Comparison of ENCODE assay signal across 25 cellular contexts in genomic region chr6:21478411-21478810, GRCh38.
"Had no signal": no experiment of that assay in that cellular context is flagged by ENCODE, and none has a peak within 500 bp of the region (broad histone marks: within the 10 kb centered on the region; RNA-seq: fewer than 3 reads in every experiment).

No MANE protein-coding gene starts in this region.

- H3K27ac ChIP-seq: coronary artery, esophagus muscularis mucosa, neural progenitor cell, parathyroid adenoma, right lobe of liver, tibial nerve, upper lobe of left lung had no signal

- H3K27me3 ChIP-seq: esophagus muscularis mucosa, heart right ventricle, right lobe of liver, tibial nerve, upper lobe of left lung had no signal

- FAIRE-seq: islet of Langerhans, small intestine, urothelium cell line had no signal

- H3K9me3 ChIP-seq: esophagus muscularis mucosa, heart right ventricle, mucosa of descending colon, right lobe of liver, tibial nerve, upper lobe of left lung had no signal

- H3K4me3 ChIP-seq: lung, mucosa of descending colon, neural progenitor cell, right lobe of liver had no signal

- H3K9ac ChIP-seq: neural progenitor cell, parathyroid adenoma had no signal

- DNase-seq: effector memory CD4-positive, alpha-beta T cell; foreskin melanocyte; glutamatergic neuron; hippocampal formation; left cardiac atrium; mucosa of descending colon; naive B cell; small intestine; stimulated activated CD4-positive, alpha-beta T cell treated with anti-CD3 and anti-CD28 coated beads, Interleukin-15, amount 100 ng/mL, for 24 hours; stimulated activated CD4-positive, alpha-beta T cell treated with anti-CD3 and anti-CD28 coated beads, Interleukin-4, amount 100 ng/mL, for 1 hour; stimulated activated CD8-positive, alpha-beta memory T cell treated with anti-CD3 and anti-CD28 coated beads, Interleukin-4, amount 100 ng/mL, for 48 hours; stimulated activated naive CD4-positive, alpha-beta T cell; stimulated activated naive CD8-positive, alpha-beta T cell treated with anti-CD3 and anti-CD28 coated beads, Interleukin-15, amount 100 ng/mL, for 72 hours; upper lobe of left lung had no signal

- ATAC-seq: mucosa of descending colon; natural killer cell treated with Interleukin-12 subunit alpha and Interleukin-12 subunit beta and Interleukin-15 and Interleukin-18, amount 100 ng/mL, for 72 hours; stimulated activated naive CD8-positive, alpha-beta T cell treated with anti-CD3 and anti-CD28 coated beads, Interleukin-15, amount 100 ng/mL, for 72 hours had no signal

- H3K4me1 ChIP-seq: parathyroid adenoma, right lobe of liver had no signal

- H3K36me3 ChIP-seq: esophagus muscularis mucosa, heart right ventricle, neural progenitor cell, right lobe of liver, tibial nerve, upper lobe of left lung had no signal
